9 cellular contexts compared by ENCODE assay signal in genomic region chr9:119375892-119376291, GRCh38. TPM values are rescaled to one million over a fixed set of nuclear protein-coding genes. Genes with fewer than 3 reads are reported as not detected.
DNase-seq lines count a peak whose midpoint lies in the region; TF ChIP-seq lines count a peak whose summit lies in the region.
"Had no signal": no experiment of that assay in that cellular context is flagged by ENCODE, and none has a peak within 500 bp of the region (broad histone marks: within the 10 kb centered on the region; RNA-seq: fewer than 3 reads in every experiment).

No MANE protein-coding gene starts in this region.

- intact Hi-C loops in posterior vena cava (cut with DNase I): no loop called here

- H3K36me3 ChIP-seq in MG63: no peaks in the 10 kb centered on the region

- no peaks in the 10 kb centered on the region for H3K9me3 Mint-ChIP-seq in neural crest cell

- no peak overlapping the region for H3K4me3 ChIP-seq in MG63

- no peaks in the 10 kb centered on the region for H3K36me3 Mint-ChIP-seq in neural crest cell (ENCODE audit: low read depth)

- DNase-seq in NCI-H2029 (lab: John Stamatoyannopoulos, UW) (peak; percentile 45), NCI-H2029 treated with DMSO at 0.1 percent for 48 hours (lab: John Stamatoyannopoulos, UW) (no peak), MG63 (peak; percentile 31), amniotic epithelial cell (ENCODE audit: low read depth) (peak; percentile 5), neural crest cell (ENCODE audit: low read depth, low spot score) (peak; percentile 44), posterior vena cava (ENCODE audit: low spot score) (no peak), HPDE6-E6E7 (ENCODE audit: extremely low spot score) (no peak), activated gamma-delta T cell treated with Interleukin-2 at 50 U/mL for 16 hours (no peak)

- no peaks in the 10 kb centered on the region for H3K4me1 Mint-ChIP-seq in neural crest cell

- H3K9me3 ChIP-seq in MG63: no peaks in the 10 kb centered on the region

- no peak overlapping the region for H3K4me3 Mint-ChIP-seq in neural crest cell

- peaks cover 82% of the 10 kb centered on the region for H3K27me3 Mint-ChIP-seq in neural crest cell (ENCODE audit: low read depth)

- no peak overlapping the region for H3K27ac Mint-ChIP-seq in neural crest cell (ENCODE audit: unreplicated experiment)

- TF ChIP-seq CTCF in neural crest cell (conservative IDR thresholded peaks at IDR 0.05): peak; percentile 68

- H3K27me3 ChIP-seq in MG63: no peaks in the 10 kb centered on the region

RNA-seq across cellular contexts. Expression of gene BRINP1, which starts 6.7 kb away (rescaled TPM):
- total RNA-seq in MG63 (2014; rRNA removed; shearing (Covaris generic); ENCODE audit: low replicate concordance): 0.49 TPM in 1 of 2 replicates, not detected in the other
- total RNA-seq in neural crest cell (0.86 and 0.96 TPM in 2 replicates), posterior vena cava (1 to 10 TPM in 1 of 2 donors, under 1 TPM in 1; 0.86 to 2.5 TPM)
- total RNA-seq: activated CD8-positive, alpha-beta memory T cell treated with anti-CD3 and anti-CD28 coated beads for 36 hours had no signal

Comparison
In these comparisons a context has a peak if more than half of its experiments do, and no peak if none do; other contexts are left out.
1. DNase-seq: peak in NCI-H2029 (single experiment), MG63 (single experiment), amniotic epithelial cell (single experiment) and neural crest cell (single experiment); none in NCI-H2029 treated with DMSO at 0.1 percent for 48 hours (single experiment), posterior vena cava (single experiment), HPDE6-E6E7 (single experiment) and activated gamma-delta T cell treated with Interleukin-2 at 50 U/mL for 16 hours (single experiment).